ENCODE assay signal across 21 cellular contexts in genomic region chr6:134813146-134813545, GRCh38.
DNase-seq lines count a peak whose midpoint lies in the region; ATAC-seq and TF ChIP-seq lines count a peak whose summit lies in the region.
"Had no signal": no experiment of that assay in that cellular context is flagged by ENCODE, and none has a peak within 500 bp of the region (broad histone marks: within the 10 kb centered on the region; RNA-seq: fewer than 3 reads in every experiment).

No MANE protein-coding gene starts in this region.

- no peaks in the 10 kb centered on the region for H3K27me3 Mint-ChIP-seq in activated naive CD4-positive, alpha-beta T cell treated with anti-CD3 and anti-CD28 coated beads, Interleukin-2, amount 10 ng/mL, durations not matched to agents 7 days and 5 days

- CTCF ChIA-PET in activated naive CD4-positive, alpha-beta T cell treated with anti-CD3 and anti-CD28 coated beads, Interleukin-2, amount 10 ng/mL, durations not matched to agents 7 days and 5 days (lab: Charles Lee): no interaction called here

- H3K4me3 ChIP-seq in AG10803 (ENCODE audit: low read length) (no peak overlapping the region), astrocyte of the spinal cord (ENCODE audit: low read depth, low read length) (no peak overlapping the region), fibroblast of villous mesenchyme (ENCODE audit: low read depth, low read length) (no peak overlapping the region), ascending aorta (no peak overlapping the region)
- H3K4me3 ChIP-seq: A549 had no signal

- H3K27ac Mint-ChIP-seq in activated naive CD4-positive, alpha-beta T cell treated with anti-CD3 and anti-CD28 coated beads, Interleukin-2, amount 10 ng/mL, durations not matched to agents 7 days and 5 days: no peak overlapping the region

- H3K9me3 ChIP-seq in ascending aorta: no peaks in the 10 kb centered on the region
- H3K9me3 ChIP-seq: A549 had no signal

- no peaks in the 10 kb centered on the region for H3K4me1 ChIP-seq in ascending aorta

- H3K9me3 Mint-ChIP-seq in activated naive CD4-positive, alpha-beta T cell treated with anti-CD3 and anti-CD28 coated beads, Interleukin-2, amount 10 ng/mL, durations not matched to agents 7 days and 5 days: no peaks in the 10 kb centered on the region

- DNase-seq in AG10803 (ENCODE audit: low read depth) (peak; percentile 54), NCI-H226 (peak; percentile 40), astrocyte of the spinal cord (ENCODE audit: low read depth, low spot score) (peak; percentile 67), fibroblast of villous mesenchyme (ENCODE audit: low read depth) (peak; percentile 86), ascending aorta (ENCODE audit: low spot score in 2 of 2) (no peak), Kasumi-1 (lab: John Stamatoyannopoulos, UW) (no peak)
- DNase-seq in activated naive CD4-positive, alpha-beta T cell treated with anti-CD3 and anti-CD28 coated beads, Interleukin-2, amount 10 ng/mL, durations not matched to agents 7 days and 5 days: no peak
- DNase-seq: AML-193, GF-D8, HCEC 1CT, NCI-H1105 treated with DMSO at 0.1 percent for 48 hours, NCI-H1694, NCI-H510A treated with DMSO at 0.1 percent for 48 hours, NCI-H82, OCI-M1, SIG-M5 had no signal

- no peak overlapping the region for H3K4me3 Mint-ChIP-seq in activated naive CD4-positive, alpha-beta T cell treated with anti-CD3 and anti-CD28 coated beads, Interleukin-2, amount 10 ng/mL, durations not matched to agents 7 days and 5 days

- H3K36me3 ChIP-seq in ascending aorta: no peaks in the 10 kb centered on the region

- in situ Hi-C loops in astrocyte of the spinal cord (cut with HindIII; ENCODE audit: low sequenced_read_pairs): no loop called here

- H3K27me3 ChIP-seq in ascending aorta: no peaks in the 10 kb centered on the region

- no peak for ATAC-seq in HG03460 (IDR thresholded peaks at IDR 0.05; ENCODE audit: unreplicated experiment)
- ATAC-seq: A549, SK-N-SH treated with all-trans-retinoic acid at 6 μM for 48 hours had no signal

- H3K36me3 Mint-ChIP-seq in activated naive CD4-positive, alpha-beta T cell treated with anti-CD3 and anti-CD28 coated beads, Interleukin-2, amount 10 ng/mL, durations not matched to agents 7 days and 5 days: no peaks in the 10 kb centered on the region

- H3K27ac ChIP-seq in ascending aorta: no peak overlapping the region
- H3K27ac ChIP-seq: C4-2B, RWPE1 had no signal

- TF ChIP-seq CTCF in AG10803 (conservative IDR thresholded peaks at IDR 0.05; ENCODE audit: low read length): no peak
- TF ChIP-seq CTCF in astrocyte of the spinal cord (IDR thresholded peaks at IDR 0.05; ENCODE audit: low read depth, low read length): no peak
- TF ChIP-seq CTCF in fibroblast of villous mesenchyme (IDR thresholded peaks at IDR 0.05; ENCODE audit: insufficient read depth, low read depth, low read length): no peak
- TF ChIP-seq CTCF in ascending aorta (IDR thresholded peaks at IDR 0.05): no peak

- intact Hi-C loops in ascending aorta (cut with DNase I): no loop called here

- no peaks in the 10 kb centered on the region for H3K4me1 Mint-ChIP-seq in activated naive CD4-positive, alpha-beta T cell treated with anti-CD3 and anti-CD28 coated beads, Interleukin-2, amount 10 ng/mL, durations not matched to agents 7 days and 5 days

Comparison
In these comparisons a context has a peak if more than half of its experiments do, and no peak if none do; other contexts are left out.
1. DNase-seq: peak in AG10803 (single experiment), NCI-H226 (single experiment), astrocyte of the spinal cord (single experiment) and fibroblast of villous mesenchyme (single experiment); none in ascending aorta (0 of 2), activated naive CD4-positive, alpha-beta T cell treated with anti-CD3 and anti-CD28 coated beads, Interleukin-2, amount 10 ng/mL, durations not matched to agents 7 days and 5 days (single experiment) and Kasumi-1 (0 of 2).